24 cellular contexts compared by ENCODE assay signal in genomic region chr7:12573885-12574284, GRCh38. TPM values are rescaled to one million over a fixed set of nuclear protein-coding genes. Genes with fewer than 3 reads are reported as not detected.
A peak's percentile ranks its signal among the peaks of the same experiment; 100 is the strongest.
DNase-seq lines count a peak whose midpoint lies in the region; ATAC-seq and TF ChIP-seq lines count a peak whose summit lies in the region.
"Had no signal": no experiment of that assay in that cellular context is flagged by ENCODE, and none has a peak within 500 bp of the region (broad histone marks: within the 10 kb centered on the region; RNA-seq: fewer than 3 reads in every experiment).

No MANE protein-coding gene starts in this region.

- H3K36me3 ChIP-seq in HEK293 (ENCODE audit: control insufficient read depth in 2 of 2, insufficient read depth in 1 of 2, low read length in 2 of 2), result no peaks in the 10 kb centered on the region

- H3K27me3 Mint-ChIP-seq in mesothelial cell of epicardium (ENCODE audit: low read depth), result peaks cover 39% of the 10 kb centered on the region

- TF ChIP-seq CTCF in 22Rv1 (IDR thresholded peaks at IDR 0.05) (no peak), HEK293 (tag by site-specific recombination; IDR thresholded peaks at IDR 0.05) (no peak), mesothelial cell of epicardium (IDR thresholded peaks at IDR 0.05; ENCODE audit: unreplicated experiment) (no peak)

- H3K27ac ChIP-seq in 22Rv1, result peak overlapping the region; percentile 15; the same call in 1 of the 2 replicates
- no peak overlapping the region for H3K27ac ChIP-seq in HEK293 (ENCODE audit: extremely low read depth, low read depth, low read length)
- H3K27ac ChIP-seq: HL-60 had no signal

- H3K4me3 Mint-ChIP-seq in mesothelial cell of epicardium, result no peak overlapping the region
- H3K4me3 Mint-ChIP-seq: IgD-negative memory B cell; T-helper 2 cell treated with Interferon-gamma antibody and Interleukin-4, amounts not matched to agents 5 μg/mL and 100 μg/mL, for 36 hours had no signal

- no peaks in the 10 kb centered on the region for H3K9me3 Mint-ChIP-seq in mesothelial cell of epicardium
- H3K9me3 Mint-ChIP-seq: IgD-negative memory B cell; T-helper 2 cell treated with Interferon-gamma antibody and Interleukin-4, amounts not matched to agents 5 μg/mL and 100 μg/mL, for 36 hours had no signal

- H3K4me1 ChIP-seq in HEK293 (ENCODE audit: control insufficient read depth, insufficient read depth, low read length), result 0 out of 2 replicates have a peak, but pooled peaks cover 2% of the 10 kb centered on the region

- DNase-seq in NCI-H2029 (lab: John Stamatoyannopoulos, UW), result peak; percentile 51
- no peak for DNase-seq in NCI-H2029 treated with DMSO at 0.1 percent for 48 hours (lab: John Stamatoyannopoulos, UW)
- DNase-seq in NCI-H748 treated with DMSO at 0.1 percent for 48 hours (lab: John Stamatoyannopoulos, UW), result peak; percentile 61
- no peak for DNase-seq in superior temporal gyrus (ENCODE audit: extremely low spot score)
- DNase-seq in mesothelial cell of epicardium (ENCODE audit: low spot score in 2 of 2, unreplicated experiment in 2 of 2), result no peak
- DNase-seq: DMS79 treated with DMSO at 0.1 percent for 48 hours, GF-D8, NCI-H1092, NCI-H1417 treated with DMSO at 0.1 percent for 48 hours, NCI-H1694 treated with DMSO at 0.1 percent for 48 hours, NCI-H2107, NCI-H2227 treated with DMSO at 0.1 percent for 48 hours, NCI-H69, Right ventricle myocardium superior, RPMI8226, T-helper 1 cell had no signal

- H3K4me3 ChIP-seq in HEK293 (ENCODE audit: low read depth, low read length), result no peak overlapping the region

- POLR2A ChIA-PET in HEK293 (lab: Yijun Ruan, JAX), result no interaction called here

- H3K9me3 ChIP-seq in HEK293 (ENCODE audit: control insufficient read depth, insufficient read depth, low read depth, low read length), result no peaks in the 10 kb centered on the region

- no peak overlapping the region for H3K27ac Mint-ChIP-seq in mesothelial cell of epicardium
- H3K27ac Mint-ChIP-seq: IgD-negative memory B cell; T-helper 2 cell treated with Interferon-gamma antibody and Interleukin-4, amounts not matched to agents 5 μg/mL and 100 μg/mL, for 36 hours had no signal

- ATAC-seq in GM18520 (IDR thresholded peaks at IDR 0.05; ENCODE audit: unreplicated experiment), result no peak
- ATAC-seq: HCT116 had no signal

- H3K4me1 Mint-ChIP-seq in mesothelial cell of epicardium, result peaks cover 14% of the 10 kb centered on the region

- H3K36me3 Mint-ChIP-seq in mesothelial cell of epicardium, result no peaks in the 10 kb centered on the region
- H3K36me3 Mint-ChIP-seq: IgD-negative memory B cell had no signal

- CTCF ChIA-PET in HEK293 (lab: Yijun Ruan, JAX), result no interaction called here

TF ChIP-seq in HEK293, 187 proteins besides CTCF, POLR2A, EP300 and RAD21:
- TF ChIP-seq ZNF16 (tag by site-specific recombination; IDR thresholded peaks at IDR 0.05; ENCODE audit: low read depth) (no peak), SCRT2 (tag by site-specific recombination; IDR thresholded peaks at IDR 0.05) (peak; percentile 52; the same call in 1 of the 2 replicates)

RNA-seq across cellular contexts. Expression of gene SCIN, which starts 3.4 kb away (rescaled TPM):
- total RNA-seq in mesothelial cell of epicardium, result 2.5 to 3.9 TPM (median 3.3 TPM) in 3 replicates
- total RNA-seq: A172 had no signal

Comparison
In these comparisons a context has a peak if more than half of its experiments do, and no peak if none do; other contexts are left out.
1. DNase-seq: peak in NCI-H2029 (single experiment) and NCI-H748 treated with DMSO at 0.1 percent for 48 hours (single experiment); none in NCI-H2029 treated with DMSO at 0.1 percent for 48 hours (single experiment), superior temporal gyrus (single experiment) and mesothelial cell of epicardium (0 of 2).